In the genomic region with DNA sequence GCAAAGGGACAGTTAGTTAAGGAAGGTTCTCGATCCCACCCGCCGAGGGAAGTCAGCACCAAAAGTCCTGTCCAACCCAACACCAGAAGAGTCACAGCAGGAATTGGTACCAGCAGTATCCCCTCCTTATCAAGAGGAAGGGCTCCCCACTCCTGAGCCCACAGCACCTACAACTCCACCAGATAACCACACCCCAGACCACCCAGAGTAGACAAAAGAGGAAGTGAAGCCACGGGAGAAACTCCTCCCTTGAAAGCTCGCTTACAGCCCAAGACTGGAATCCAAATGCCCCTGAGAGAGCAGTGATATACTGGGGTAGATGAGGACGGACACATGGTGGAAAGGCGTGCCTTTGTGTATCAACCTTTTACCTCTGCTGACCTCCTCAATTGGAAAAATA, we compare ENCODE assay signal across 22 cellular contexts. TPM values are rescaled to one million over a fixed set of nuclear protein-coding genes. Genes with fewer than 3 reads are reported as not detected.
DNase-seq lines count a peak whose midpoint lies in the region; ATAC-seq and TF ChIP-seq lines count a peak whose summit lies in the region.
"Had no signal": no experiment of that assay in that cellular context is flagged by ENCODE, and none has a peak within 500 bp of the region (broad histone marks: within the 10 kb centered on the region; RNA-seq: fewer than 3 reads in every experiment).

No MANE protein-coding gene starts in this region.

- peaks cover 47% of the 10 kb centered on the region for H3K4me1 ChIP-seq in CD4-positive, CD25-positive, alpha-beta regulatory T cell (ENCODE audit: control insufficient read depth, insufficient read depth, low read length, poor library complexity, severe bottlenecking)
- H3K4me1 ChIP-seq in DOHH2 (ENCODE audit: control insufficient read depth, low read length) (peaks cover 38% of the 10 kb centered on the region), PC-9 (replicated peaks; ENCODE audit: insufficient read depth) (no peaks in the 10 kb centered on the region)

- H3K4me2 ChIP-seq in DOHH2 (ENCODE audit: low read length) (peak overlapping the region; percentile 56), PC-9 (no peak overlapping the region)

- H3K27me3 Mint-ChIP-seq in CD4-positive, CD25-positive, alpha-beta regulatory T cell, result no peaks in the 10 kb centered on the region

- BruUV-seq in PC-9 (replicated peaks; lab: Mats Ljungman, UMichigan), result no TSS peak

- POLR2A ChIA-PET in PC-9 (lab: Charles Lee; ENCODE audit: unreplicated experiment), result no interaction called here

- H4K20me1 ChIP-seq in DOHH2 (ENCODE audit: control insufficient read depth, insufficient read depth, low read depth, low read length), result no peaks in the 10 kb centered on the region
- H4K20me1 ChIP-seq in PC-9 (ENCODE audit: insufficient read depth), result no peaks in the 10 kb centered on the region

- peak overlapping the region in 2 of 4 donors; percentile 58 to 75 for H3K4me3 Mint-ChIP-seq in CD4-positive, CD25-positive, alpha-beta regulatory T cell
- H3K4me3 Mint-ChIP-seq: natural killer cell treated with Interleukin-12 subunit alpha and Interleukin-12 subunit beta and Interleukin-15 and Interleukin-18, amount 100 ng/mL, for 72 hours had no signal

- H3K36me3 Mint-ChIP-seq in CD4-positive, CD25-positive, alpha-beta regulatory T cell, result no peaks in the 10 kb centered on the region
- H3K36me3 Mint-ChIP-seq: natural killer cell treated with Interleukin-12 subunit alpha and Interleukin-12 subunit beta and Interleukin-15 and Interleukin-18, amount 100 ng/mL, for 72 hours had no signal

- no peaks in the 10 kb centered on the region for H3K27me3 ChIP-seq in CD4-positive, CD25-positive, alpha-beta regulatory T cell (ENCODE audit: control insufficient read depth, insufficient read depth, low read length)
- no peaks in the 10 kb centered on the region for H3K27me3 ChIP-seq in DOHH2 (ENCODE audit: control insufficient read depth, low read length)
- H3K27me3 ChIP-seq in PC-9 (ENCODE audit: insufficient read depth, low read depth), result no peaks in the 10 kb centered on the region; the same call in 1 of the 2 replicates
- H3K27me3 ChIP-seq: cardiac muscle cell had no signal

- no peaks in the 10 kb centered on the region for H3K36me3 ChIP-seq in CD4-positive, CD25-positive, alpha-beta regulatory T cell (ENCODE audit: control insufficient read depth, insufficient read depth, low read length)
- no peaks in the 10 kb centered on the region for H3K36me3 ChIP-seq in DOHH2 (ENCODE audit: control insufficient read depth, low read length)
- H3K36me3 ChIP-seq in PC-9 (ENCODE audit: low read depth), result no peaks in the 10 kb centered on the region
- H3K36me3 ChIP-seq: cardiac muscle cell had no signal

- peak overlapping the region; percentile 36 to 96 (median 72) for H3K27ac Mint-ChIP-seq in CD4-positive, CD25-positive, alpha-beta regulatory T cell

- no peaks in the 10 kb centered on the region for H3K79me2 ChIP-seq in DOHH2 (ENCODE audit: control insufficient read depth, low read length)
- no peaks in the 10 kb centered on the region for H3K79me2 ChIP-seq in PC-9 (ENCODE audit: low read depth)

- peaks cover 0 to 3% (median 0%) of the 10 kb centered on the region in 7 donors for H3K9me3 Mint-ChIP-seq in CD4-positive, CD25-positive, alpha-beta regulatory T cell
- H3K9me3 Mint-ChIP-seq: natural killer cell treated with Interleukin-12 subunit alpha and Interleukin-12 subunit beta and Interleukin-15 and Interleukin-18, amount 100 ng/mL, for 72 hours had no signal

- H3K27ac ChIP-seq in CD4-positive, CD25-positive, alpha-beta regulatory T cell (ENCODE audit: insufficient read depth, low read length, poor library complexity, severe bottlenecking), result no peak overlapping the region
- H3K27ac ChIP-seq in DOHH2 (ENCODE audit: low read depth, low read length) (no peak overlapping the region), coronary artery (no peak overlapping the region), PC-9 (no peak overlapping the region)
- H3K27ac ChIP-seq: cardiac muscle cell, HL-60 had no signal

- no peak for DNase-seq in CD4-positive, CD25-positive, alpha-beta regulatory T cell
- DNase-seq in RPMI8226 (peak; percentile 57), coronary artery (ENCODE audit: low spot score) (peak; percentile 46), NCI-H146 (lab: John Stamatoyannopoulos, UW) (no peak), middle frontal gyrus (ENCODE audit: extremely low spot score, low spot score) (no peak), NCI-H748 treated with DMSO at 0.1 percent for 48 hours (lab: John Stamatoyannopoulos, UW) (no peak), PC-9 (no peak)
- DNase-seq: activated CD4-positive, alpha-beta T cell treated with anti-CD3 and anti-CD28 coated beads for 4 hours; amniotic stem cell; erythroblast; foreskin melanocyte; IMR-90; NCI-H1930; NCI-H446 treated with DMSO at 0.1 percent for 48 hours; stimulated activated CD4-positive, alpha-beta T cell treated with anti-CD3 and anti-CD28 coated beads, Interleukin-2, amount 100 ng/mL, for 24 hours had no signal

- CTCF ChIA-PET in PC-9 (lab: Charles Lee), result no interaction called here

- TF ChIP-seq CTCF in DOHH2 (IDR thresholded peaks at IDR 0.05; ENCODE audit: low read depth, low read length, poor library complexity, severe bottlenecking) (no peak), coronary artery (IDR thresholded peaks at IDR 0.05) (no peak), PC-9 (conservative IDR thresholded peaks at IDR 0.05) (no peak)

- H2AFZ ChIP-seq in PC-9, result no peak overlapping the region

- H3K9me3 ChIP-seq in CD4-positive, CD25-positive, alpha-beta regulatory T cell (ENCODE audit: control insufficient read depth in 2 of 2, low read length in 2 of 2), result no peaks in the 10 kb centered on the region
- H3K9me3 ChIP-seq in DOHH2 (ENCODE audit: control insufficient read depth, insufficient read depth, low read length) (no peaks in the 10 kb centered on the region), PC-9 (ENCODE audit: insufficient read depth, low read depth) (no peaks in the 10 kb centered on the region)

- H3K4me1 Mint-ChIP-seq in CD4-positive, CD25-positive, alpha-beta regulatory T cell, result peaks cover 0 to 53% (median 37%) of the 10 kb centered on the region in 4 donors

- H3F3A ChIP-seq in DOHH2 (ENCODE audit: control insufficient read depth, insufficient read depth) (no peaks in the 10 kb centered on the region), PC-9 (ENCODE audit: insufficient read depth, low read depth) (peaks cover 6% of the 10 kb centered on the region; the same call in 1 of the 2 replicates)

- H3K4me3 ChIP-seq in CD4-positive, CD25-positive, alpha-beta regulatory T cell (ENCODE audit: low read depth, low read length), result no peak overlapping the region
- no peak overlapping the region for H3K4me3 ChIP-seq in DOHH2 (ENCODE audit: low read length)
- no peak overlapping the region for H3K4me3 ChIP-seq in coronary artery
- no peak overlapping the region for H3K4me3 ChIP-seq in PC-9
- H3K4me3 ChIP-seq: cardiac muscle cell had no signal

- no peak for ATAC-seq in CD4-positive, CD25-positive, alpha-beta regulatory T cell (ENCODE audit: low read depth in 2 of 2)
- ATAC-seq: natural killer cell treated with Interleukin-12 subunit alpha and Interleukin-12 subunit beta and Interleukin-15 and Interleukin-18, amount 100 ng/mL, for 72 hours had no signal

- no peaks in the 10 kb centered on the region for H3K9me2 ChIP-seq in DOHH2 (replicated peaks; ENCODE audit: control insufficient read depth, low read length)
- no peaks in the 10 kb centered on the region for H3K9me2 ChIP-seq in PC-9 (ENCODE audit: insufficient read depth)

- intact Hi-C loops in PC-9 (cut with micrococcal nuclease; ENCODE audit: unreplicated experiment), result no loop called here

RNA-seq across cellular contexts. Expression of a gene that starts 7.3 kb away (rescaled TPM):
- total RNA-seq in CD4-positive, CD25-positive, alpha-beta regulatory T cell, result 390 TPM
- 100 to 1,000 TPM; 150 to 253 (median 213) TPM for polyA plus RNA-seq in CD4-positive, CD25-positive, alpha-beta regulatory T cell
- total RNA-seq in PC-9 (2021), result not detected in 2 replicates
- total RNA-seq: cardiac muscle cell, G401, IMR-90, lung microvascular endothelial cell had no signal
- polyA plus RNA-seq: cardiac muscle cell, IMR-90, keratinocyte had no signal

Comparison
In these comparisons a context has a peak if more than half of its experiments do, and no peak if none do; other contexts are left out.
1. DNase-seq: peak in RPMI8226 (single experiment) and coronary artery (single experiment); none in CD4-positive, CD25-positive, alpha-beta regulatory T cell (0 of 3), NCI-H146 (single experiment), middle frontal gyrus (single experiment), NCI-H748 treated with DMSO at 0.1 percent for 48 hours (single experiment) and PC-9 (0 of 2).
2. RNA of a gene that starts 7.3 kb away (total RNA-seq): 390 TPM in CD4-positive, CD25-positive, alpha-beta regulatory T cell (single experiment); not detected in PC-9; every median in the first group is over 100 times any median in the second.